In genomic region chr9:77085416-77085815, GRCh38 we compare ENCODE assay signal across 26 cellular contexts.
"Had no signal": no experiment of that assay in that cellular context is flagged by ENCODE, and none has a peak within 500 bp of the region (broad histone marks: within the 10 kb centered on the region; RNA-seq: fewer than 3 reads in every experiment).

No MANE protein-coding gene starts in this region.

- H2AFZ ChIP-seq: neural progenitor cell had no signal

- H3K36me3 Mint-ChIP-seq: immature natural killer cell; memory B cell; naive thymus-derived CD8-positive, alpha-beta T cell; neural progenitor cell had no signal

- DNase-seq: activated CD4-positive, alpha-beta T cell treated with anti-CD3 and anti-CD28 coated beads for 48 hours; activated CD4-positive, alpha-beta T cell treated with anti-CD3 and anti-CD28 coated beads, Interleukin-2, amount 50 U/mL, for 48 hours; activated CD8-positive, alpha-beta memory T cell treated with anti-CD3 and anti-CD28 coated beads for 24 hours; activated gamma-delta T cell treated with Interleukin-2 at 50 U/mL for 16 hours; activated naive CD4-positive, alpha-beta T cell treated with anti-CD3 and anti-CD28 coated beads, Interleukin-2, amount 50 U/mL, for 16 hours; activated naive CD8-positive, alpha-beta T cell treated with anti-CD3 and anti-CD28 coated beads, Interleukin-2, amount 50 U/mL, for 24 hours; activated T-cell treated with anti-CD3 and anti-CD28 coated beads, Interleukin-2, amount 50 U/mL, for 1 hour; cerebellar nuclear complex; colonic mucosa; effector CD8-positive, alpha-beta T cell; head of caudate nucleus; hypothalamus; immature natural killer cell; naive thymus-derived CD8-positive, alpha-beta T cell; posterior cingulate gyrus; right cardiac atrium; spleen; stimulated activated naive CD4-positive, alpha-beta T cell; T-helper 17 cell; T1000 had no signal

- H3K27ac ChIP-seq: cardiac muscle cell, colonic mucosa, neural progenitor cell, spleen, tibial nerve, WERI-Rb-1 had no signal

- H3K4me3 ChIP-seq: cardiac muscle cell, colonic mucosa, neural progenitor cell, spleen, tibial nerve had no signal

- H3K4me2 ChIP-seq: neural progenitor cell had no signal

- H3K4me1 ChIP-seq: colonic mucosa, spleen, tibial nerve had no signal

- H3K27ac Mint-ChIP-seq: activated naive CD8-positive, alpha-beta T cell treated with anti-CD3 and anti-CD28 coated beads, Interleukin-2, amount 50 U/mL, for 24 hours; immature natural killer cell; memory B cell; naive thymus-derived CD8-positive, alpha-beta T cell; neural progenitor cell; T-helper 17 cell had no signal

- H3K9me3 ChIP-seq: colonic mucosa, spleen, tibial nerve had no signal

- H3K9me3 Mint-ChIP-seq: activated naive CD8-positive, alpha-beta T cell treated with anti-CD3 and anti-CD28 coated beads, Interleukin-2, amount 50 U/mL, for 24 hours had no signal

- ATAC-seq: activated CD4-positive, CD25-positive, alpha-beta regulatory T cell treated with anti-CD3 and anti-CD28 coated beads, Interleukin-2, amount 50 U/mL, for 24 hours; activated naive CD8-positive, alpha-beta T cell treated with anti-CD3 and anti-CD28 coated beads, Interleukin-2, amount 50 U/mL, for 24 hours; naive thymus-derived CD8-positive, alpha-beta T cell; right cardiac atrium; T-helper 17 cell had no signal

- H3K27me3 ChIP-seq: colonic mucosa, neural progenitor cell, tibial nerve had no signal

- H3K4me1 Mint-ChIP-seq: activated naive CD8-positive, alpha-beta T cell treated with anti-CD3 and anti-CD28 coated beads, Interleukin-2, amount 50 U/mL, for 24 hours; immature natural killer cell; memory B cell; naive thymus-derived CD8-positive, alpha-beta T cell; T-helper 17 cell had no signal

- H3K4me3 Mint-ChIP-seq: activated naive CD8-positive, alpha-beta T cell treated with anti-CD3 and anti-CD28 coated beads, Interleukin-2, amount 50 U/mL, for 24 hours; immature natural killer cell; memory B cell; naive thymus-derived CD8-positive, alpha-beta T cell; neural progenitor cell; T-helper 17 cell had no signal

- H3K36me3 ChIP-seq: cardiac muscle cell, colonic mucosa, neural progenitor cell, spleen, tibial nerve, WERI-Rb-1 had no signal

- H3K9ac ChIP-seq: neural progenitor cell had no signal
